In genomic region chr5:140575309-140575708, GRCh38 we compare ENCODE assay signal across 1 cellular context.
A peak's percentile ranks its signal among the peaks of the same experiment; 100 is the strongest.
TF ChIP-seq lines count a peak whose summit lies in the region.

No MANE protein-coding gene starts in this region.

TF ChIP-seq in HepG2, 621 proteins besides CTCF, POLR2A, EP300 and RAD21 (continued from another document and continues in another):
- TF ChIP-seq HMGXB4 (CRISPR knock-in tag; IDR thresholded peaks at IDR 0.05; ENCODE audit: borderline replicate concordance in 1 of 2, low read depth in 1 of 2) (peak; percentile 61 to 88; a peak in 3 of 4 replicates), U2AF2 (IDR thresholded peaks at IDR 0.05; ENCODE audit: low read depth, low read length) (no peak), SMAD9 (CRISPR knock-in tag; IDR thresholded peaks at IDR 0.05) (no peak), DNMT1 (CRISPR knock-in tag; IDR thresholded peaks at IDR 0.05) (no peak), ZFP62 (CRISPR knock-in tag; IDR thresholded peaks at IDR 0.05) (no peak), DMAP1 (CRISPR knock-in tag; IDR thresholded peaks at IDR 0.05) (no peak), PRPF4 (IDR thresholded peaks at IDR 0.05; ENCODE audit: low read depth, low read length, poor library complexity, severe bottlenecking) (no peak), RFX3 (CRISPR knock-in tag; IDR thresholded peaks at IDR 0.05) (no peak), MEIS1 (CRISPR knock-in tag; IDR thresholded peaks at IDR 0.05; ENCODE audit: borderline replicate concordance) (no peak), GATAD1 (CRISPR knock-in tag; IDR thresholded peaks at IDR 0.05) (0 out of 2 replicates have a peak, but pooled peaks have one; percentile 54), USF2 (IDR thresholded peaks at IDR 0.05; ENCODE audit: low read depth, low read length) (no peak), USF2 (CRISPR knock-in tag; IDR thresholded peaks at IDR 0.05; ENCODE audit: borderline replicate concordance) (no peak), NCOR1 (IDR thresholded peaks at IDR 0.05; ENCODE audit: borderline replicate concordance, low read length) (no peak), CHCHD3 (CRISPR knock-in tag; IDR thresholded peaks at IDR 0.05) (no peak), SOX6 (IDR thresholded peaks at IDR 0.05) (no peak), SOX6 (CRISPR knock-in tag; IDR thresholded peaks at IDR 0.05) (0 out of 2 replicates have a peak, but pooled peaks have one; percentile 28), FLYWCH1 (CRISPR knock-in tag; IDR thresholded peaks at IDR 0.05) (no peak), FOXM1 (CRISPR knock-in tag; IDR thresholded peaks at IDR 0.05) (no peak), ZBTB39 (CRISPR knock-in tag; IDR thresholded peaks at IDR 0.05) (no peak), GABPA (IDR thresholded peaks at IDR 0.05; ENCODE audit: low read depth, low read length) (no peak), GABPA (CRISPR knock-in tag; IDR thresholded peaks at IDR 0.05; ENCODE audit: low read depth) (peak; percentile 41; the same call in 1 of the 2 replicates), ZNF746 (CRISPR knock-in tag; IDR thresholded peaks at IDR 0.05) (no peak), AGO2 (optimal IDR thresholded peaks at IDR 0.05; ENCODE audit: low read depth, low read length) (no peak), ZNF264 (CRISPR knock-in tag; IDR thresholded peaks at IDR 0.05) (no peak), TFDP2 (CRISPR knock-in tag; IDR thresholded peaks at IDR 0.05) (no peak), ZSCAN9 (CRISPR knock-in tag; IDR thresholded peaks at IDR 0.05; ENCODE audit: borderline replicate concordance) (0 out of 2 replicates have a peak, but pooled peaks have one; percentile 19), ELK4 (CRISPR knock-in tag; IDR thresholded peaks at IDR 0.05; ENCODE audit: borderline replicate concordance) (no peak), TMF1 (CRISPR knock-in tag; IDR thresholded peaks at IDR 0.05; ENCODE audit: low read depth) (no peak), SRF (IDR thresholded peaks at IDR 0.05; ENCODE audit: low read depth, low read length) (no peak), SNAPC2 (CRISPR knock-in tag; IDR thresholded peaks at IDR 0.05) (0 out of 2 replicates have a peak, but pooled peaks have one; percentile 33), DNMT3B (CRISPR knock-in tag; conservative IDR thresholded peaks at IDR 0.05) (no peak), RXRA (CRISPR knock-in tag; IDR thresholded peaks at IDR 0.05) (peak; percentile 35; the same call in 1 of the 2 replicates), SYNCRIP (IDR thresholded peaks at IDR 0.05; ENCODE audit: insufficient read depth, low read depth, low read length) (no peak)
- TF ChIP-seq, protein P1, sequence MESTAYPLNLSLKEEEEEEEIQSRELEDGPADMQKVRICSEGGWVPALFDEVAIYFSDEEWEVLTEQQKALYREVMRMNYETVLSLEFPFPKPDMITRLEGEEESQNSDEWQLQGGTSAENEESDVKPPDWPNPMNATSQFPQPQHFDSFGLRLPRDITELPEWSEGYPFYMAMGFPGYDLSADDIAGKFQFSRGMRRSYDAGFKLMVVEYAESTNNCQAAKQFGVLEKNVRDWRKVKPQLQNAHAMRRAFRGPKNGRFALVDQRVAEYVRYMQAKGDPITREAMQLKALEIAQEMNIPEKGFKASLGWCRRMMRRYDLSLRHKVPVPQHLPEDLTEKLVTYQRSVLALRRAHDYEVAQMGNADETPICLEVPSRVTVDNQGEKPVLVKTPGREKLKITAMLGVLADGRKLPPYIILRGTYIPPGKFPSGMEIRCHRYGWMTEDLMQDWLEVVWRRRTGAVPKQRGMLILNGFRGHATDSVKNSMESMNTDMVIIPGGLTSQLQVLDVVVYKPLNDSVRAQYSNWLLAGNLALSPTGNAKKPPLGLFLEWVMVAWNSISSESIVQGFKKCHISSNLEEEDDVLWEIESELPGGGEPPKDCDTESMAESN (CRISPR knock-in tag; conservative IDR thresholded peaks at IDR 0.05): peak; percentile 54; the same call in 1 of the 2 replicates
- TF ChIP-seq, protein P2, sequence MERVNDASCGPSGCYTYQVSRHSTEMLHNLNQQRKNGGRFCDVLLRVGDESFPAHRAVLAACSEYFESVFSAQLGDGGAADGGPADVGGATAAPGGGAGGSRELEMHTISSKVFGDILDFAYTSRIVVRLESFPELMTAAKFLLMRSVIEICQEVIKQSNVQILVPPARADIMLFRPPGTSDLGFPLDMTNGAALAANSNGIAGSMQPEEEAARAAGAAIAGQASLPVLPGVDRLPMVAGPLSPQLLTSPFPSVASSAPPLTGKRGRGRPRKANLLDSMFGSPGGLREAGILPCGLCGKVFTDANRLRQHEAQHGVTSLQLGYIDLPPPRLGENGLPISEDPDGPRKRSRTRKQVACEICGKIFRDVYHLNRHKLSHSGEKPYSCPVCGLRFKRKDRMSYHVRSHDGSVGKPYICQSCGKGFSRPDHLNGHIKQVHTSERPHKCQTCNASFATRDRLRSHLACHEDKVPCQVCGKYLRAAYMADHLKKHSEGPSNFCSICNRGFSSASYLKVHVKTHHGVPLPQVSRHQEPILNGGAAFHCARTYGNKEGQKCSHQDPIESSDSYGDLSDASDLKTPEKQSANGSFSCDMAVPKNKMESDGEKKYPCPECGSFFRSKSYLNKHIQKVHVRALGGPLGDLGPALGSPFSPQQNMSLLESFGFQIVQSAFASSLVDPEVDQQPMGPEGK (CRISPR knock-in tag; IDR thresholded peaks at IDR 0.05): 0 out of 2 replicates have a peak, but pooled peaks have one; percentile 33
- TF ChIP-seq, protein P3, sequence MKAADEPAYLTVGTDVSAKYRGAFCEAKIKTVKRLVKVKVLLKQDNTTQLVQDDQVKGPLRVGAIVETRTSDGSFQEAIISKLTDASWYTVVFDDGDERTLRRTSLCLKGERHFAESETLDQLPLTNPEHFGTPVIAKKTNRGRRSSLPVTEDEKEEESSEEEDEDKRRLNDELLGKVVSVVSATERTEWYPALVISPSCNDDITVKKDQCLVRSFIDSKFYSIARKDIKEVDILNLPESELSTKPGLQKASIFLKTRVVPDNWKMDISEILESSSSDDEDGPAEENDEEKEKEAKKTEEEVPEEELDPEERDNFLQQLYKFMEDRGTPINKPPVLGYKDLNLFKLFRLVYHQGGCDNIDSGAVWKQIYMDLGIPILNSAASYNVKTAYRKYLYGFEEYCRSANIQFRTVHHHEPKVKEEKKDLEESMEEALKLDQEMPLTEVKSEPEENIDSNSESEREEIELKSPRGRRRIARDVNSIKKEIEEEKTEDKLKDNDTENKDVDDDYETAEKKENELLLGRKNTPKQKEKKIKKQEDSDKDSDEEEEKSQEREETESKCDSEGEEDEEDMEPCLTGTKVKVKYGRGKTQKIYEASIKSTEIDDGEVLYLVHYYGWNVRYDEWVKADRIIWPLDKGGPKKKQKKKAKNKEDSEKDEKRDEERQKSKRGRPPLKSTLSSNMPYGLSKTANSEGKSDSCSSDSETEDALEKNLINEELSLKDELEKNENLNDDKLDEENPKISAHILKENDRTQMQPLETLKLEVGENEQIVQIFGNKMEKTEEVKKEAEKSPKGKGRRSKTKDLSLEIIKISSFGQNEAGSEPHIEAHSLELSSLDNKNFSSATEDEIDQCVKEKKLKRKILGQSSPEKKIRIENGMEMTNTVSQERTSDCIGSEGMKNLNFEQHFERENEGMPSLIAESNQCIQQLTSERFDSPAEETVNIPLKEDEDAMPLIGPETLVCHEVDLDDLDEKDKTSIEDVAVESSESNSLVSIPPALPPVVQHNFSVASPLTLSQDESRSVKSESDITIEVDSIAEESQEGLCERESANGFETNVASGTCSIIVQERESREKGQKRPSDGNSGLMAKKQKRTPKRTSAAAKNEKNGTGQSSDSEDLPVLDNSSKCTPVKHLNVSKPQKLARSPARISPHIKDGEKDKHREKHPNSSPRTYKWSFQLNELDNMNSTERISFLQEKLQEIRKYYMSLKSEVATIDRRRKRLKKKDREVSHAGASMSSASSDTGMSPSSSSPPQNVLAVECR (CRISPR knock-in tag; IDR thresholded peaks at IDR 0.05; ENCODE audit: borderline replicate concordance): peak; percentile 58; the same call in 1 of the 2 replicates
- TF ChIP-seq, protein P4, sequence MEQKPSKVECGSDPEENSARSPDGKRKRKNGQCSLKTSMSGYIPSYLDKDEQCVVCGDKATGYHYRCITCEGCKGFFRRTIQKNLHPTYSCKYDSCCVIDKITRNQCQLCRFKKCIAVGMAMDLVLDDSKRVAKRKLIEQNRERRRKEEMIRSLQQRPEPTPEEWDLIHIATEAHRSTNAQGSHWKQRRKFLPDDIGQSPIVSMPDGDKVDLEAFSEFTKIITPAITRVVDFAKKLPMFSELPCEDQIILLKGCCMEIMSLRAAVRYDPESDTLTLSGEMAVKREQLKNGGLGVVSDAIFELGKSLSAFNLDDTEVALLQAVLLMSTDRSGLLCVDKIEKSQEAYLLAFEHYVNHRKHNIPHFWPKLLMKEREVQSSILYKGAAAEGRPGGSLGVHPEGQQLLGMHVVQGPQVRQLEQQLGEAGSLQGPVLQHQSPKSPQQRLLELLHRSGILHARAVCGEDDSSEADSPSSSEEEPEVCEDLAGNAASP (CRISPR knock-in tag; IDR thresholded peaks at IDR 0.05; ENCODE audit: borderline replicate concordance): peak; percentile 48; the same call in 1 of the 2 replicates
- TF ChIP-seq, protein P5, sequence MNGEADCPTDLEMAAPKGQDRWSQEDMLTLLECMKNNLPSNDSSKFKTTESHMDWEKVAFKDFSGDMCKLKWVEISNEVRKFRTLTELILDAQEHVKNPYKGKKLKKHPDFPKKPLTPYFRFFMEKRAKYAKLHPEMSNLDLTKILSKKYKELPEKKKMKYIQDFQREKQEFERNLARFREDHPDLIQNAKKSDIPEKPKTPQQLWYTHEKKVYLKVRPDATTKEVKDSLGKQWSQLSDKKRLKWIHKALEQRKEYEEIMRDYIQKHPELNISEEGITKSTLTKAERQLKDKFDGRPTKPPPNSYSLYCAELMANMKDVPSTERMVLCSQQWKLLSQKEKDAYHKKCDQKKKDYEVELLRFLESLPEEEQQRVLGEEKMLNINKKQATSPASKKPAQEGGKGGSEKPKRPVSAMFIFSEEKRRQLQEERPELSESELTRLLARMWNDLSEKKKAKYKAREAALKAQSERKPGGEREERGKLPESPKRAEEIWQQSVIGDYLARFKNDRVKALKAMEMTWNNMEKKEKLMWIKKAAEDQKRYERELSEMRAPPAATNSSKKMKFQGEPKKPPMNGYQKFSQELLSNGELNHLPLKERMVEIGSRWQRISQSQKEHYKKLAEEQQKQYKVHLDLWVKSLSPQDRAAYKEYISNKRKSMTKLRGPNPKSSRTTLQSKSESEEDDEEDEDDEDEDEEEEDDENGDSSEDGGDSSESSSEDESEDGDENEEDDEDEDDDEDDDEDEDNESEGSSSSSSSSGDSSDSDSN (CRISPR knock-in tag; IDR thresholded peaks at IDR 0.05): 0 out of 2 replicates have a peak, but pooled peaks have one; percentile 23
